ENCODE assay signal across 7 cellular contexts in genomic region chr7:148697256-148697841, GRCh38. TPM values are rescaled to one million over a fixed set of nuclear protein-coding genes. Genes with fewer than 3 reads are reported as not detected.
DNase-seq lines count a peak whose midpoint lies in the region; TF ChIP-seq lines count a peak whose summit lies in the region.

No MANE protein-coding gene starts in this region.

- H3K27me3 Mint-ChIP-seq in activated CD4-positive, alpha-beta memory T cell treated with anti-CD3 and anti-CD28 coated beads, Interleukin-2, amount 10 ng/mL, durations not matched to agents 7 days and 5 days: peaks cover 2% of the 10 kb centered on the region

- H3K27me3 ChIP-seq in neural cell (ENCODE audit: insufficient read depth, low read depth, low read length): no peaks in the 10 kb centered on the region
- no peaks in the 10 kb centered on the region for H3K27me3 ChIP-seq in tibial nerve

- peak overlapping the region; percentile 49 for H3K4me2 ChIP-seq in neural cell (ENCODE audit: low read length)

- no peaks in the 10 kb centered on the region for H4K20me1 ChIP-seq in neural cell (ENCODE audit: insufficient read depth)

- CTCF ChIA-PET in activated CD4-positive, alpha-beta memory T cell treated with anti-CD3 and anti-CD28 coated beads, Interleukin-2, amount 10 ng/mL, durations not matched to agents 7 days and 5 days (lab: Charles Lee): interaction anchor here (1.4 kb wide), 1 partner anchor 77 kb away, joined by 5 read pairs; no protein-coding TSS in a partner anchor

- TF ChIP-seq EP300 in neural cell (conservative IDR thresholded peaks at IDR 0.05; ENCODE audit: poor library complexity, severe bottlenecking): no peak
- TF ChIP-seq EP300 in tibial nerve (IDR thresholded peaks at IDR 0.05): peak in 1 of 2 donors; percentile 61

- H3K36me3 Mint-ChIP-seq in activated CD4-positive, alpha-beta memory T cell treated with anti-CD3 and anti-CD28 coated beads, Interleukin-2, amount 10 ng/mL, durations not matched to agents 7 days and 5 days (ENCODE audit: low read depth): peaks cover 7% of the 10 kb centered on the region

- H3K4me1 ChIP-seq in tibial nerve: peaks cover 0 to 33% (median 20%) of the 10 kb centered on the region in 4 donors

- TF ChIP-seq RAD21 in neural cell (conservative IDR thresholded peaks at IDR 0.05): no peak

- H3K4me1 Mint-ChIP-seq in activated CD4-positive, alpha-beta memory T cell treated with anti-CD3 and anti-CD28 coated beads, Interleukin-2, amount 10 ng/mL, durations not matched to agents 7 days and 5 days: peaks cover 44% of the 10 kb centered on the region

- POLR2A ChIA-PET in activated CD4-positive, alpha-beta memory T cell treated with anti-CD3 and anti-CD28 coated beads, Interleukin-2, amount 10 ng/mL, durations not matched to agents 7 days and 5 days (lab: Charles Lee): interaction anchor here (0.7 to 3.8 kb wide), 13 partner anchors 8 to 450 kb away, joined by 3 to 46 read pairs (median 5); partner anchors contain the start of gene ZNF398

- no peaks in the 10 kb centered on the region for H3K9me2 ChIP-seq in neural cell (ENCODE audit: insufficient read depth, low read length)

- H3K36me3 ChIP-seq in neural cell (ENCODE audit: insufficient read depth, low read length) (no peaks in the 10 kb centered on the region), tibial nerve (no peaks in the 10 kb centered on the region)

- no peaks in the 10 kb centered on the region for H3F3A ChIP-seq in neural cell (ENCODE audit: insufficient read depth, low read length, poor library complexity, severe bottlenecking)

- TF ChIP-seq CTCF in epithelial cell of esophagus (IDR thresholded peaks at IDR 0.05; ENCODE audit: insufficient read depth, low read depth, low read length, missing control alignments): no peak
- no peak for TF ChIP-seq CTCF in neural cell (IDR thresholded peaks at IDR 0.05; ENCODE audit: poor library complexity, severe bottlenecking)
- no peak for TF ChIP-seq CTCF in tibial nerve (IDR thresholded peaks at IDR 0.05)

- H3K27ac ChIP-seq in neural cell (ENCODE audit: low read length): peak overlapping the region; percentile 75
- peak overlapping the region; percentile 93 to 99 (median 98) for H3K27ac ChIP-seq in tibial nerve

- H3K27ac Mint-ChIP-seq in activated CD4-positive, alpha-beta memory T cell treated with anti-CD3 and anti-CD28 coated beads, Interleukin-2, amount 10 ng/mL, durations not matched to agents 7 days and 5 days: peak overlapping the region; percentile 77

- H3K9me3 ChIP-seq in neural cell (ENCODE audit: low read length) (no peaks in the 10 kb centered on the region), tibial nerve (no peaks in the 10 kb centered on the region)

- peak; percentile 47 for DNase-seq in LHCN-M2 (ENCODE audit: low read depth)
- peak; percentile 33 for DNase-seq in activated CD4-positive, alpha-beta memory T cell treated with anti-CD3 and anti-CD28 coated beads, Interleukin-2, amount 10 ng/mL, durations not matched to agents 7 days and 5 days
- peak; percentile 26 for DNase-seq in epithelial cell of esophagus (ENCODE audit: low read depth)
- peak in 1 of 2 donors; percentile 54 for DNase-seq in tibial nerve (ENCODE audit: low spot score in 2 of 2)
- DNase-seq in NCI-H1436 (lab: John Stamatoyannopoulos, UW): no peak
- DNase-seq in NK-92 (lab: John Stamatoyannopoulos, UW; ENCODE audit: unreplicated experiment): no peak

- WGBS in tibial nerve, 2 donors: 28 to 29% methylated on average over 13 of the region's 13 CpGs

- H3K4me3 ChIP-seq in epithelial cell of esophagus (ENCODE audit: low read length): peak overlapping the region; percentile 79
- H3K4me3 ChIP-seq in neural cell (ENCODE audit: low read length): peak overlapping the region; percentile 86
- H3K4me3 ChIP-seq in tibial nerve: peak overlapping the region; percentile 78 to 90 (median 86)

- H2AFZ ChIP-seq in neural cell (ENCODE audit: low read depth, low read length): no peak overlapping the region

- peaks cover 39% of the 10 kb centered on the region for H3K79me2 ChIP-seq in neural cell (replicated peaks; ENCODE audit: insufficient read depth, low read length)

- no peaks in the 10 kb centered on the region for H3K9me3 Mint-ChIP-seq in activated CD4-positive, alpha-beta memory T cell treated with anti-CD3 and anti-CD28 coated beads, Interleukin-2, amount 10 ng/mL, durations not matched to agents 7 days and 5 days

- peak overlapping the region; percentile 75 for H3K4me3 Mint-ChIP-seq in activated CD4-positive, alpha-beta memory T cell treated with anti-CD3 and anti-CD28 coated beads, Interleukin-2, amount 10 ng/mL, durations not matched to agents 7 days and 5 days

- TF ChIP-seq POLR2A in tibial nerve (IDR thresholded peaks at IDR 0.05): peak in 1 of 2 donors; percentile 21

- H3K9ac ChIP-seq in neural cell (ENCODE audit: low read length): peak overlapping the region; percentile 89

TF ChIP-seq in neural cell, 6 proteins besides CTCF, POLR2A, EP300 and RAD21:
- TF ChIP-seq REST (IDR thresholded peaks at IDR 0.05; ENCODE audit: borderline replicate concordance): no peak
- TF ChIP-seq SMC3 (conservative IDR thresholded peaks at IDR 0.05; ENCODE audit: poor library complexity): no peak
- no peak for TF ChIP-seq MXI1 (conservative IDR thresholded peaks at IDR 0.05; ENCODE audit: poor library complexity, severe bottlenecking)
- TF ChIP-seq TAF1 (IDR thresholded peaks at IDR 0.05; ENCODE audit: low read depth): no peak
- no peak for TF ChIP-seq POLR2AphosphoS5 (IDR thresholded peaks at IDR 0.05)
- TF ChIP-seq EZH2 (IDR thresholded peaks at IDR 0.05; ENCODE audit: borderline replicate concordance, insufficient read depth, low read length, poor library complexity, severe bottlenecking): no peak

RNA-seq across cellular contexts. Expression of gene CUL1, which starts 1.4 kb away (rescaled TPM):
- 81.9 and 88.2 TPM in 2 replicates for total RNA-seq in LHCN-M2 (2014; rRNA removed)
- polyA plus RNA-seq in LHCN-M2 (2012): 32.4 TPM
- 10 to 100 TPM; 46.9 to 48.7 TPM for total RNA-seq in activated CD4-positive, alpha-beta memory T cell treated with anti-CD3 and anti-CD28 coated beads, Interleukin-2, amount 10 ng/mL, durations not matched to agents 7 days and 5 days
- polyA plus RNA-seq in neural cell: 75.7 and 77.5 TPM in 2 replicates
- 72.3 and 82.4 TPM in 2 replicates for polyA minus RNA-seq in neural cell
- 10 to 100 TPM; 37.1 to 45.9 (median 41.8) TPM for total RNA-seq in tibial nerve

Comparison
In these comparisons a context has a peak if more than half of its experiments do, and no peak if none do; other contexts are left out.
1. DNase-seq: peak in LHCN-M2 (single experiment), activated CD4-positive, alpha-beta memory T cell treated with anti-CD3 and anti-CD28 coated beads, Interleukin-2, amount 10 ng/mL, durations not matched to agents 7 days and 5 days (single experiment) and epithelial cell of esophagus (single experiment); none in NCI-H1436 (single experiment) and NK-92 (single experiment).
2. Peak in every context shown above with its lines, with median percentiles within 50 percentile points of each other: H3K4me3 ChIP-seq.